In genomic region chr12:93908846-93909592, GRCh38 we compare ENCODE assay signal across 13 cellular contexts.
DNase-seq lines count a peak whose midpoint lies in the region; ATAC-seq and TF ChIP-seq lines count a peak whose summit lies in the region.
"Had no signal": no experiment of that assay in that cellular context is flagged by ENCODE, and none has a peak within 500 bp of the region (broad histone marks: within the 10 kb centered on the region; RNA-seq: fewer than 3 reads in every experiment).

No MANE protein-coding gene starts in this region.

- ATAC-seq in gastrocnemius medialis = peak; percentile 54 to 65
- ATAC-seq in GM21390 (IDR thresholded peaks at IDR 0.05; ENCODE audit: unreplicated experiment) = no peak
- ATAC-seq: activated CD4-positive, CD25-positive, alpha-beta regulatory T cell treated with anti-CD3 and anti-CD28 coated beads, Interleukin-2, amount 50 U/mL, for 24 hours had no signal

- TF ChIP-seq CTCF in gastrocnemius medialis (IDR thresholded peaks at IDR 0.05 in 4 of 5, conservative IDR thresholded peaks at IDR 0.05 in 1 of 5) = no peak

- H3K27me3 ChIP-seq in gastrocnemius medialis = no peaks in the 10 kb centered on the region
- H3K27me3 ChIP-seq: upper lobe of left lung had no signal

- H3K4me3 ChIP-seq in gastrocnemius medialis = no peak overlapping the region
- H3K4me3 ChIP-seq: upper lobe of left lung had no signal

- H3K36me3 ChIP-seq in gastrocnemius medialis = no peaks in the 10 kb centered on the region
- H3K36me3 ChIP-seq: upper lobe of left lung had no signal

- no peaks in the 10 kb centered on the region for H3K9me3 ChIP-seq in gastrocnemius medialis
- H3K9me3 ChIP-seq: upper lobe of left lung had no signal

- no peak for TF ChIP-seq POLR2A in gastrocnemius medialis (IDR thresholded peaks at IDR 0.05)

- in situ Hi-C loops in gastrocnemius medialis (cut with MboI; ENCODE audit: low sequenced_read_pairs in 4 of 4) = no loop called here

- H3K4me1 ChIP-seq in gastrocnemius medialis = no peaks in the 10 kb centered on the region
- H3K4me1 ChIP-seq: upper lobe of left lung had no signal

- no peak overlapping the region for H3K27ac ChIP-seq in gastrocnemius medialis
- H3K27ac ChIP-seq: upper lobe of left lung had no signal

- peak; percentile 6 for DNase-seq in NCI-H146 (lab: John Stamatoyannopoulos, UW)
- DNase-seq in NCI-H146 treated with DMSO at 0.1 percent for 48 hours (lab: John Stamatoyannopoulos, UW; ENCODE audit: unreplicated experiment) = no peak
- peak; percentile 54 for DNase-seq in NCI-H774 (lab: John Stamatoyannopoulos, UW)
- DNase-seq in fibroblast of gingiva (ENCODE audit: low read depth) = peak; percentile 42
- DNase-seq in gastrocnemius medialis = no peak
- no peak for DNase-seq in dermis blood vessel endothelial cell
- no peak for DNase-seq in stimulated activated CD4-positive, alpha-beta T cell treated with anti-CD3 and anti-CD28 coated beads, Interleukin-4, amount 100 ng/mL, for 1 hour
- DNase-seq: activated T-cell treated with anti-CD3 and anti-CD28 coated beads, Interleukin-2, amount 50 U/mL, for 24 hours; naive B cell; NCI-H526 treated with DMSO at 0.1 percent for 48 hours; upper lobe of left lung had no signal

- intact Hi-C loops in gastrocnemius medialis (cut with DNase I; ENCODE audit: low total_unique reads) = no loop called here

Comparison
In these comparisons a context has a peak if more than half of its experiments do, and no peak if none do; other contexts are left out.
1. DNase-seq: peak in NCI-H146 (single experiment), NCI-H774 (single experiment) and fibroblast of gingiva (single experiment); none in NCI-H146 treated with DMSO at 0.1 percent for 48 hours (single experiment), gastrocnemius medialis (0 of 2), dermis blood vessel endothelial cell (single experiment) and stimulated activated CD4-positive, alpha-beta T cell treated with anti-CD3 and anti-CD28 coated beads, Interleukin-4, amount 100 ng/mL, for 1 hour (single experiment).